Comparison of ENCODE assay signal across 8 cellular contexts in genomic region chr1:1349256-1350012, GRCh38. TPM values are rescaled to one million over a fixed set of nuclear protein-coding genes. Genes with fewer than 3 reads are reported as not detected.
DNase-seq lines count a peak whose midpoint lies in the region; FAIRE-seq and TF ChIP-seq lines count a peak whose summit lies in the region.

TSS of gene DVL1 (minus strand) at chr1:1349418. CDS start at chr1:1349065, 353 bp downstream.

- H4K91ac ChIP-seq in H9 (ENCODE audit: insufficient read length, low read depth, low read length): no peak within 1 kb of the TSS

- TF ChIP-seq POLR2A in GM10847 (IDR thresholded peaks at IDR 0.05; ENCODE audit: extremely low read depth, insufficient read length): peak; percentile 79
- no peak; the same call in 1 of the 2 replicates for TF ChIP-seq POLR2A in H54 (IDR thresholded peaks at IDR 0.05; ENCODE audit: low read depth, low read length)

- no peak within 1 kb of the TSS for H2BK120ac ChIP-seq in H9 (ENCODE audit: low read depth, low read length, poor library complexity, severe bottlenecking)

- no peak within 1 kb of the TSS for H2BK15ac ChIP-seq in H9 (ENCODE audit: low read depth, low read length)

- no peaks in the 10 kb centered on the region for H3K9me3 Mint-ChIP-seq in H9

- peak; percentile 55; the same call in 2 of the 3 replicates for TF ChIP-seq CTCF in H9 (conservative IDR thresholded peaks at IDR 0.05)
- TF ChIP-seq CTCF in liver (IDR thresholded peaks at IDR 0.05; ENCODE audit: low read depth, low read length, missing input control): peak; percentile 43

- no CpG with 5 or more reads among the region's 122 CpGs for WGBS in H9 (ENCODE audit: extremely low coverage, insufficient read length, low lambda C conversion rate)
- under 1% methylated on average over 122 of the region's 122 CpGs for WGBS in liver

- peaks cover 20% of the 10 kb centered on the region for H3K27me3 Mint-ChIP-seq in H9 (ENCODE audit: low read depth)

- H3K4me3 ChIP-seq in liver (ENCODE audit: low read depth in 1 of 3, low read length in 3 of 3): peak within 1 kb of the TSS; percentile 74 to 94 (median 79)

- H2BK5ac ChIP-seq in H9 (ENCODE audit: insufficient read length, low read length): no peak within 1 kb of the TSS

- peaks cover 3% of the 10 kb centered on the region; the same call in 1 of the 2 replicates for H3K79me2 ChIP-seq in H9 (ENCODE audit: insufficient read depth, low read length)

- H2AK5ac ChIP-seq in H9 (ENCODE audit: insufficient read length, low read length): no peak within 1 kb of the TSS

- TF ChIP-seq RAD21 in liver (IDR thresholded peaks at IDR 0.05): peak in 1 of 2 donors; percentile 62

- peaks cover 11% of the 10 kb centered on the region for H3K23me2 ChIP-seq in H9 (ENCODE audit: insufficient read length, low read depth, low read length, poor library complexity, severe bottlenecking)

- no peaks in the 10 kb centered on the region; the same call in 1 of the 2 replicates for H3K4me1 ChIP-seq in H9 (ENCODE audit: insufficient read depth, low read length)
- H3K4me1 ChIP-seq in liver (ENCODE audit: control insufficient read depth in 4 of 4, insufficient read depth in 4 of 4, low read length in 3 of 4): peaks cover 28 to 60% (median 42%) of the 10 kb centered on the region in 4 donors

- H3K27me3 ChIP-seq in H9 (ENCODE audit: insufficient read depth, low read length): no peaks in the 10 kb centered on the region
- peaks cover 0 to 2% (median 0%) of the 10 kb centered on the region in 4 donors for H3K27me3 ChIP-seq in liver (ENCODE audit: control insufficient read depth in 4 of 4, insufficient read depth in 4 of 4, low read length in 3 of 4)

- H3K4me1 Mint-ChIP-seq in H9: peaks cover 22 to 39% of the 10 kb centered on the region in 2 experiments

- no peak within 1 kb of the TSS for H3K18ac ChIP-seq in H9 (ENCODE audit: insufficient read length, low read depth, low read length)

- DNase-seq in H9 (peak; percentile 67), NCI-H1105 (lab: John Stamatoyannopoulos, UW) (peak; percentile 52), dermis microvascular lymphatic vessel endothelial cell (ENCODE audit: low read depth in 2 of 2) (peak in 1 of 2 donors; percentile 61), H54 (ENCODE audit: insufficient read length, low spot score) (no peak)
- DNase-seq in activated CD4-positive, alpha-beta T cell treated with anti-CD3 and anti-CD28 coated beads, Interleukin-2, amount 50 U/mL, for 1 hour: peak; percentile 68
- peak; percentile 55 to 60 for DNase-seq in stimulated activated CD4-positive, alpha-beta T cell treated with anti-CD3 and anti-CD28 coated beads, Interleukin-4, amount 100 ng/mL, for 48 hours (ENCODE audit: low read depth in 2 of 2)

- peak within 1 kb of the TSS; percentile 90 for H3K4me2 ChIP-seq in H9 (ENCODE audit: insufficient read depth, insufficient read length, low read length)

- no peak within 1 kb of the TSS for H3K4ac ChIP-seq in H9 (ENCODE audit: low read depth, low read length)

- H3T11ph ChIP-seq in H9 (ENCODE audit: low read length): no peak within 1 kb of the TSS

- H3K27ac ChIP-seq in H9 (ENCODE audit: insufficient read length, low read depth, low read length) (no peak within 1 kb of the TSS), liver (ENCODE audit: low read depth in 1 of 2, low read length in 2 of 2) (peak within 1 kb of the TSS; percentile 64 to 87)

- no peak within 1 kb of the TSS for H2BK12ac ChIP-seq in H9 (ENCODE audit: insufficient read length, low read depth, low read length)

- H3K79me1 ChIP-seq in H9 (ENCODE audit: insufficient read depth, low read depth, low read length, poor library complexity, severe bottlenecking): peaks cover 10% of the 10 kb centered on the region

- no peak within 1 kb of the TSS for H3K56ac ChIP-seq in H9 (ENCODE audit: insufficient read length, low read depth, low read length)

- no peak within 1 kb of the TSS for H3K27ac Mint-ChIP-seq in H9

- no peaks in the 10 kb centered on the region for H3K36me3 ChIP-seq in liver (ENCODE audit: control insufficient read depth in 4 of 4, insufficient read depth in 3 of 4, low read depth in 1 of 4, low read length in 3 of 4)

- H3K9ac ChIP-seq in H9 (ENCODE audit: extremely low read depth, insufficient read length, low read length): peak within 1 kb of the TSS; percentile 3
- peak within 1 kb of the TSS; percentile 74 to 75 for H3K9ac ChIP-seq in liver (ENCODE audit: low read depth in 1 of 2, low read length in 2 of 2)

- H3K14ac ChIP-seq in H9 (ENCODE audit: insufficient read depth, low read length): peak within 1 kb of the TSS; percentile 59

- H3K4me3 Mint-ChIP-seq in H9: peak within 1 kb of the TSS; percentile 72 to 84

- no peak within 1 kb of the TSS for H2BK20ac ChIP-seq in H9 (ENCODE audit: low read depth, low read length, poor library complexity, severe bottlenecking)

- FAIRE-seq in H54 (lab: Jason Lieb, UNC): no peak

- no peak within 1 kb of the TSS for H3K23ac ChIP-seq in H9 (ENCODE audit: insufficient read length, low read depth, low read length)

- H3K36me3 Mint-ChIP-seq in H9 (ENCODE audit: insufficient read depth in 1 of 3, low read depth in 3 of 3): peaks cover 0 to 8% (median 2%) of the 10 kb centered on the region in 3 experiments; a peak in 1 of 7 replicates

- H4K20me1 ChIP-seq in H9 (ENCODE audit: control insufficient read depth, insufficient read depth, insufficient read length): peaks cover 3% of the 10 kb centered on the region

- no peak within 1 kb of the TSS for H4K5ac ChIP-seq in H9 (ENCODE audit: insufficient read length, low read depth, low read length)

- H4K8ac ChIP-seq in H9 (replicated peaks; ENCODE audit: insufficient read length, low read depth, low read length): no peak within 1 kb of the TSS

- no peak within 1 kb of the TSS for H2AFZ ChIP-seq in H9 (ENCODE audit: low read length)

- H3K9me3 ChIP-seq in H9 (ENCODE audit: control insufficient read depth, low read depth, low read length): no peaks in the 10 kb centered on the region
- H3K9me3 ChIP-seq in liver (ENCODE audit: control insufficient read depth in 4 of 4, low read length in 3 of 4): no peaks in the 10 kb centered on the region

TF ChIP-seq in liver, 16 proteins besides CTCF, POLR2A, EP300 and RAD21:
- no peak for TF ChIP-seq SP1 (IDR thresholded peaks at IDR 0.05)
- TF ChIP-seq HNF4A (conservative IDR thresholded peaks at IDR 0.05): no peak
- no peak for TF ChIP-seq MAX (IDR thresholded peaks at IDR 0.05)
- TF ChIP-seq GABPA (IDR thresholded peaks at IDR 0.05 in 1 of 2, conservative IDR thresholded peaks at IDR 0.05 in 1 of 2): no peak
- no peak for TF ChIP-seq FOXA1 (IDR thresholded peaks at IDR 0.05)
- no peak for TF ChIP-seq JUND (IDR thresholded peaks at IDR 0.05)
- TF ChIP-seq FOXA2 (IDR thresholded peaks at IDR 0.05): no peak
- no peak for TF ChIP-seq ZBTB33 (IDR thresholded peaks at IDR 0.05)
- no peak for TF ChIP-seq YY1 (IDR thresholded peaks at IDR 0.05)
- no peak for TF ChIP-seq NR2F2 (IDR thresholded peaks at IDR 0.05)
- no peak for TF ChIP-seq RXRA (IDR thresholded peaks at IDR 0.05)
- no peak for TF ChIP-seq TAF1 (conservative IDR thresholded peaks at IDR 0.05)

RNA-seq across cellular contexts. Expression of gene DVL1, which starts in this region (rescaled TPM):
- total RNA-seq in H9 (2021) (66.5 and 71.0 TPM in 2 replicates), dermis microvascular lymphatic vessel endothelial cell (32.6 and 37.2 TPM in 2 replicates), liver (10 to 100 TPM; 20.4 to 41.2 TPM)
- polyA plus RNA-seq in liver: 10 to 100 TPM in 1 of 2 donors, 1 to 10 TPM in 1; 5.7 to 29.2 TPM
